ENCODE assay signal across 8 cellular contexts in genomic region chr2:112646102-112646719, GRCh38. TPM values are rescaled to one million over a fixed set of nuclear protein-coding genes. Genes with fewer than 3 reads are reported as not detected.
DNase-seq lines count a peak whose midpoint lies in the region; ATAC-seq, FAIRE-seq and TF ChIP-seq lines count a peak whose summit lies in the region.

No MANE protein-coding gene starts in this region.

- intact Hi-C loops in pancreas (cut with DNase I) = no loop called here

- H3K9me2 ChIP-seq in MM.1S (replicated peaks; ENCODE audit: insufficient read depth, low read length) = no peaks in the 10 kb centered on the region

- H3K79me2 ChIP-seq in MM.1S (ENCODE audit: low read length) = peaks cover 49% of the 10 kb centered on the region

- H2AFZ ChIP-seq in MM.1S (ENCODE audit: low read length) = 0 out of 2 replicates have a peak overlapping the region, but pooled peaks have one; percentile 61

- TF ChIP-seq CTCF in MM.1S (IDR thresholded peaks at IDR 0.05; ENCODE audit: low read length) = no peak
- TF ChIP-seq CTCF in fibroblast of the aortic adventitia (IDR thresholded peaks at IDR 0.05; ENCODE audit: insufficient read depth, low read length) = no peak
- no peak for TF ChIP-seq CTCF in pancreas (IDR thresholded peaks at IDR 0.05)

- H3K27me3 ChIP-seq in MM.1S (replicated peaks; ENCODE audit: insufficient read depth, low read length) (peaks cover 35% of the 10 kb centered on the region), pancreas (no peaks in the 10 kb centered on the region)

- H3F3A ChIP-seq in MM.1S (ENCODE audit: insufficient read depth, low read length) = peaks cover 7% of the 10 kb centered on the region

- no peaks in the 10 kb centered on the region; the same call in 1 of the 2 replicates for H4K20me1 ChIP-seq in MM.1S (ENCODE audit: insufficient read depth, low read length)

- peak overlapping the region; percentile 84 for H3K27ac ChIP-seq in MM.1S (ENCODE audit: low read length)
- H3K27ac ChIP-seq in pancreas = peak overlapping the region; percentile 93 to 97 (median 96)

- no peak for FAIRE-seq in pancreas (lab: Jason Lieb, UNC)

- DNase-seq in G401 (ENCODE audit: low spot score) = peak; percentile 37
- DNase-seq in MM.1S = peak; percentile 55
- peak; percentile 62 for DNase-seq in activated CD8-positive, alpha-beta memory T cell treated with anti-CD3 and anti-CD28 coated beads, Interleukin-2, amount 50 U/mL, for 4 hours
- DNase-seq in fibroblast of the aortic adventitia (ENCODE audit: low read depth) = no peak
- peak in 5 of 6 donors; percentile 36 to 81 (median 60) for DNase-seq in pancreas
- DNase-seq in cerebellar cortex (ENCODE audit: low spot score) = no peak
- DNase-seq in cerebellum (ENCODE audit: low spot score) = no peak

- peak; percentile 26 for ATAC-seq in GM21723 (IDR thresholded peaks at IDR 0.05; ENCODE audit: unreplicated experiment)
- ATAC-seq in pancreas = peak; percentile 29 to 51 (median 35)

- peak overlapping the region; percentile 60; the same call in 1 of the 2 replicates for H3K4me2 ChIP-seq in MM.1S (ENCODE audit: low read depth, low read length)

- no peaks in the 10 kb centered on the region for H3K9me3 ChIP-seq in MM.1S (replicated peaks; ENCODE audit: insufficient read depth, low read length)
- no peaks in the 10 kb centered on the region for H3K9me3 ChIP-seq in pancreas

- 0 to 1% methylated on average over 51 to 69 of the region's 69 CpGs for WGBS in pancreas, 2 donors

- H3K4me3 ChIP-seq in MM.1S (ENCODE audit: low read length) (peak overlapping the region; percentile 95), fibroblast of the aortic adventitia (ENCODE audit: low read depth, low read length) (peak overlapping the region; percentile 97), pancreas (peak overlapping the region; percentile 82 to 96 (median 91))

- in situ Hi-C loops in G401 (cut with HindIII; ENCODE audit: low sequenced_read_pairs) = no loop called here

- H3K4me1 ChIP-seq in MM.1S (ENCODE audit: low read length) = peaks cover 20% of the 10 kb centered on the region
- H3K4me1 ChIP-seq in pancreas = peaks cover 8 to 34% (median 20%) of the 10 kb centered on the region in 3 donors

- H3K9ac ChIP-seq in MM.1S (ENCODE audit: low read length) = peak overlapping the region; percentile 98

- peaks cover 12% of the 10 kb centered on the region; the same call in 1 of the 2 replicates for H3K36me3 ChIP-seq in MM.1S (replicated peaks; ENCODE audit: insufficient read depth, low read length)
- H3K36me3 ChIP-seq in pancreas = no peaks in the 10 kb centered on the region

RNA-seq across cellular contexts. Expression of gene SLC20A1, which starts 0.5 kb away (rescaled TPM):
- total RNA-seq in G401 (2014; rRNA removed; shearing (Covaris generic)) = 81.9 and 125 TPM in 2 replicates
- total RNA-seq in fibroblast of the aortic adventitia (ENCODE audit: low replicate concordance) (127 and 134 TPM in 2 replicates), pancreas (10 to 100 TPM; 10.6 to 22.9 (median 17.2) TPM), cerebellum (46.5 TPM)
- polyA plus RNA-seq in pancreas = 10 to 100 TPM; 14.1 to 25.9 TPM

Comparison
In these comparisons a context has a peak if more than half of its experiments do, and no peak if none do; other contexts are left out.
1. DNase-seq: peak in G401 (single experiment), MM.1S (single experiment), activated CD8-positive, alpha-beta memory T cell treated with anti-CD3 and anti-CD28 coated beads, Interleukin-2, amount 50 U/mL, for 4 hours (single experiment) and pancreas (5 of 6); none in fibroblast of the aortic adventitia (single experiment), cerebellar cortex (single experiment) and cerebellum (single experiment).
2. Peak in every context shown above with its lines, with median percentiles within 50 percentile points of each other: H3K4me3 ChIP-seq.